1 cellular context compared by ENCODE assay signal in genomic region chr7:103018295-103018694, GRCh38. TPM values are rescaled to one million over a fixed set of nuclear protein-coding genes. Genes with fewer than 3 reads are reported as not detected.
"Had no signal": no experiment of that assay in that cellular context is flagged by ENCODE, and none has a peak within 500 bp of the region (broad histone marks: within the 10 kb centered on the region; RNA-seq: fewer than 3 reads in every experiment).

No MANE protein-coding gene starts in this region.

RNA-seq across cellular contexts. Expression of gene FBXL13, which starts 56.3 kb away (rescaled TPM):
- polyA plus RNA-seq: foreskin keratinocyte had no signal
